In the genomic region with DNA sequence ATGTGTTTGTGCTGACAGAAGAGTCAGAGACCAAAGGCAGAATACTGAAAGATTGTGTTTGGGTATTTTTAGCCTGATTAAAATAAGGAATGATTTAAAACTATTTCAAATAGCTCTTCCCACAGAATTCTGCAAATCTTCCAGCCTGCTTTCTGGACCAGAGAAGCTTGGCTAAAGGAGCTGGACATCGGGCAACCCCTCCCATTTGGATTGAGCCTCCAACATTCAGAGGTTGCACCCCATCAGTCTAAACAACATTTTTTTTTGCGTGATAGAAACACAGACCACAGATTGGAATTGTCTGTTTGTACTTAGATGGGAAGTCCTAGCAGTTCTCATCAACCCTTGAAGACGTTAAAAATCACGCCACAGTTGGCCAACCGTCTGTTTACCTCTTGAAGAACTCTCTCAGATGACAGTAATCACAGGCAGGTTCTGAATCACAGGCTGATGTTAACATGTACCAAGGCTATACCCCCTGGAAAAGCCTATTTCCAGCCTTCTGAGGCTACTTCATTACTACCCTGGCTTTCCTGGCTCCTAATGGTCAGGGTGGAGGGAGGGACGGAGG, we compare ENCODE assay signal across 15 cellular contexts.
DNase-seq lines count a peak whose midpoint lies in the region; ATAC-seq and TF ChIP-seq lines count a peak whose summit lies in the region.
"Had no signal": no experiment of that assay in that cellular context is flagged by ENCODE, and none has a peak within 500 bp of the region (broad histone marks: within the 10 kb centered on the region; RNA-seq: fewer than 3 reads in every experiment).

No MANE protein-coding gene starts in this region.

- H3K4me1 Mint-ChIP-seq in GM23338 (peaks cover 23% of the 10 kb centered on the region), mesothelial cell of epicardium (peaks cover 43% of the 10 kb centered on the region)

- H3K9me3 Mint-ChIP-seq in GM23338 (peaks cover 4% of the 10 kb centered on the region; the same call in 1 of the 3 replicates), mesothelial cell of epicardium (no peaks in the 10 kb centered on the region)
- H3K9me3 Mint-ChIP-seq: CD8-positive, alpha-beta memory T cell had no signal

- H3K4me3 Mint-ChIP-seq in GM23338 (no peak overlapping the region), mesothelial cell of epicardium (no peak overlapping the region)
- H3K4me3 Mint-ChIP-seq: CD8-positive, alpha-beta memory T cell had no signal

- TF ChIP-seq CTCF in GM23338 (conservative IDR thresholded peaks at IDR 0.05; ENCODE audit: low read depth in 2 of 2) (no peak), fibroblast of lung (conservative IDR thresholded peaks at IDR 0.05 in 1 of 2, IDR thresholded peaks at IDR 0.05 in 1 of 2; ENCODE audit: low read depth in 1 of 2, low read length in 2 of 2) (no peak), mesothelial cell of epicardium (IDR thresholded peaks at IDR 0.05; ENCODE audit: unreplicated experiment) (no peak), uterus (IDR thresholded peaks at IDR 0.05) (no peak)

- H3K9ac ChIP-seq in fibroblast of lung (ENCODE audit: insufficient read depth, low read length): no peak overlapping the region
- H3K9ac ChIP-seq: KMS-11 had no signal

- no peaks in the 10 kb centered on the region for H3K79me2 ChIP-seq in GM23338 (replicated peaks; ENCODE audit: insufficient read depth)
- H3K79me2 ChIP-seq in fibroblast of lung (ENCODE audit: control insufficient read depth, insufficient read depth, low read length): no peaks in the 10 kb centered on the region

- H3K4me1 ChIP-seq in GM23338 (ENCODE audit: insufficient read depth) (peaks cover 11% of the 10 kb centered on the region), fibroblast of lung (ENCODE audit: control insufficient read depth, extremely low read depth, insufficient read depth, low read length) (no peaks in the 10 kb centered on the region), uterus (peaks cover 5 to 7% of the 10 kb centered on the region in 2 donors)

- H2AFZ ChIP-seq in GM23338 (0 out of 2 replicates have a peak overlapping the region, but pooled peaks have one; percentile 44), fibroblast of lung (ENCODE audit: low read length) (peak overlapping the region; percentile 39)

- no peak overlapping the region for H3K27ac Mint-ChIP-seq in GM23338
- peak overlapping the region; percentile 66 for H3K27ac Mint-ChIP-seq in mesothelial cell of epicardium

- no peak for TF ChIP-seq POLR2A in uterus (IDR thresholded peaks at IDR 0.05)

- no peak for ATAC-seq in GM23338
- ATAC-seq: HepG2 had no signal

- H3K27ac ChIP-seq in GM23338 (ENCODE audit: low read depth): no peak overlapping the region
- H3K27ac ChIP-seq in fibroblast of lung (ENCODE audit: insufficient read depth, low read length): no peak overlapping the region
- H3K27ac ChIP-seq in uterus: peak overlapping the region; percentile 69 to 72
- H3K27ac ChIP-seq: KMS-11 had no signal

- H3K36me3 Mint-ChIP-seq in GM23338 (ENCODE audit: low read depth) (no peaks in the 10 kb centered on the region), mesothelial cell of epicardium (no peaks in the 10 kb centered on the region)
- H3K36me3 Mint-ChIP-seq: CD8-positive, alpha-beta memory T cell had no signal

- peaks cover 8% of the 10 kb centered on the region for H3K27me3 Mint-ChIP-seq in GM23338 (ENCODE audit: insufficient read depth, low read depth, poor library complexity)
- H3K27me3 Mint-ChIP-seq in mesothelial cell of epicardium (ENCODE audit: low read depth): no peaks in the 10 kb centered on the region

- H3K36me3 ChIP-seq in GM23338 (ENCODE audit: insufficient read depth) (no peaks in the 10 kb centered on the region), fibroblast of lung (ENCODE audit: control insufficient read depth, insufficient read depth, low read length) (no peaks in the 10 kb centered on the region), uterus (no peaks in the 10 kb centered on the region)

- no peak overlapping the region for H3K4me3 ChIP-seq in GM23338
- no peak overlapping the region for H3K4me3 ChIP-seq in fibroblast of lung (replicated peaks in 1 of 4; ENCODE audit: control extremely low read depth in 1 of 4, insufficient read depth in 1 of 4, low read depth in 3 of 4, low read length in 4 of 4)
- H3K4me3 ChIP-seq in uterus: no peak overlapping the region

- no peaks in the 10 kb centered on the region for H4K20me1 ChIP-seq in GM23338 (replicated peaks; ENCODE audit: insufficient read depth)
- no peaks in the 10 kb centered on the region for H4K20me1 ChIP-seq in fibroblast of lung (ENCODE audit: control insufficient read depth, extremely low read depth, insufficient read depth, low read length)

- intact Hi-C loops in uterus (cut with DNase I; ENCODE audit: low total_unique reads): no loop called here

- H3K9me3 ChIP-seq in fibroblast of lung (ENCODE audit: control insufficient read depth, insufficient read depth, low read depth, low read length) (no peaks in the 10 kb centered on the region), uterus (no peaks in the 10 kb centered on the region)

- H3K9me2 ChIP-seq in GM23338 (ENCODE audit: insufficient read depth): peaks cover 2% of the 10 kb centered on the region

- no peaks in the 10 kb centered on the region for H3K27me3 ChIP-seq in GM23338 (ENCODE audit: insufficient read depth)
- no peaks in the 10 kb centered on the region for H3K27me3 ChIP-seq in fibroblast of lung (ENCODE audit: control insufficient read depth, insufficient read depth, low read length)
- no peaks in the 10 kb centered on the region for H3K27me3 ChIP-seq in uterus

- H3F3A ChIP-seq in GM23338 (replicated peaks; ENCODE audit: low read depth): no peaks in the 10 kb centered on the region

- DNase-seq in GM23338 (ENCODE audit: low spot score) (no peak), fibroblast of lung (ENCODE audit: low read depth in 2 of 2) (peak in 1 of 2 donors; percentile 34), mesothelial cell of epicardium (ENCODE audit: low spot score in 2 of 2, unreplicated experiment in 2 of 2) (no peak), uterus (peak; percentile 35 to 51), middle frontal gyrus (ENCODE audit: extremely low spot score, low spot score) (no peak), SW 1271 (lab: John Stamatoyannopoulos, UW) (no peak), NCI-H1436 treated with DMSO at 0.1 percent for 48 hours (lab: John Stamatoyannopoulos, UW) (no peak)
- DNase-seq: C1 segment of cervical spinal cord; CD8-positive, alpha-beta memory T cell; MV-4-11; NCI-H2029; NCI-H2171; NCI-H526 had no signal

- H3K4me2 ChIP-seq in GM23338 (no peak overlapping the region), fibroblast of lung (ENCODE audit: extremely low read depth, insufficient read depth, low read length) (no peak overlapping the region)
- H3K4me2 ChIP-seq: KMS-11 had no signal

TF ChIP-seq in GM23338, 12 proteins besides CTCF, POLR2A, EP300 and RAD21:
- no peak for TF ChIP-seq POLR2AphosphoS5 (IDR thresholded peaks at IDR 0.05; ENCODE audit: low read depth)

Comparison
In these comparisons a context has a peak if more than half of its experiments do, and no peak if none do; other contexts are left out.
1. DNase-seq: peak in uterus (2 of 2); none in GM23338 (single experiment), mesothelial cell of epicardium (0 of 2), middle frontal gyrus (single experiment), SW 1271 (0 of 2) and NCI-H1436 treated with DMSO at 0.1 percent for 48 hours (single experiment).
2. H3K27ac ChIP-seq: peak in uterus (2 of 2); none in GM23338 (single experiment) and fibroblast of lung (single experiment).